8 cellular contexts compared by ENCODE assay signal in genomic region chr2:19347619-19348562, GRCh38. TPM values are rescaled to one million over a fixed set of nuclear protein-coding genes. Genes with fewer than 3 reads are reported as not detected.
DNase-seq lines count a peak whose midpoint lies in the region; ATAC-seq and TF ChIP-seq lines count a peak whose summit lies in the region.

No MANE protein-coding gene starts in this region.

- no peaks in the 10 kb centered on the region for H3K9me3 ChIP-seq in left lung

- peaks cover 2 to 26% (median 14%) of the 10 kb centered on the region in 7 donors for H3K9me3 Mint-ChIP-seq in CD14-positive monocyte

- H3K4me3 Mint-ChIP-seq in CD14-positive monocyte, result peak overlapping the region; percentile 94 to 98

- peak overlapping the region; percentile 93 to 95 for H3K27ac ChIP-seq in left lung

- peaks cover 0 to 14% of the 10 kb centered on the region in 2 donors for H3K36me3 ChIP-seq in left lung

- peaks cover 38 to 47% (median 46%) of the 10 kb centered on the region in 3 donors for H3K27me3 Mint-ChIP-seq in CD14-positive monocyte (ENCODE audit: low read depth in 3 of 3)

- H3K4me1 Mint-ChIP-seq in CD14-positive monocyte, result peaks cover 32% of the 10 kb centered on the region

- peaks cover 18 to 39% of the 10 kb centered on the region in 2 donors for H3K27me3 ChIP-seq in left lung

- peak overlapping the region; percentile 71 to 77 for H3K4me3 ChIP-seq in left lung

- peaks cover 4 to 30% of the 10 kb centered on the region in 2 donors for H3K4me1 ChIP-seq in left lung

- intact Hi-C loops in CD14-positive monocyte (cut with micrococcal nuclease), result loop anchor here (5.0 to 10.0 kb wide), 3 partner anchors 554 to 786 kb away; partner anchors contain the start of genes TTC32 (in 2 of the 2), LAPTM4A (in 1 of the 2) and RDH14 (in 1 of the 2)
- intact Hi-C loops in left lung (cut with DNase I), result no loop called here

- peaks cover 19 to 22% of the 10 kb centered on the region in 2 donors for H3K36me3 Mint-ChIP-seq in CD14-positive monocyte

- ATAC-seq in GM19395 (IDR thresholded peaks at IDR 0.05; ENCODE audit: unreplicated experiment), result peak; percentile 93
- peak; percentile 87 for ATAC-seq in HG03521 (IDR thresholded peaks at IDR 0.05; ENCODE audit: unreplicated experiment)
- ATAC-seq in left lung, result peak; percentile 94

- DNase-seq in CD14-positive monocyte (ENCODE audit: low spot score) (peak; percentile 98), NCI-H526 treated with DMSO at 0.1 percent for 48 hours (lab: John Stamatoyannopoulos, UW) (peak; percentile 84), cortex of kidney (lab: John Stamatoyannopoulos, UW) (peak; percentile 48), left lung (peak; percentile 93 to 96)
- DNase-seq in activated CD4-positive, alpha-beta T cell treated with anti-CD3 and anti-CD28 coated beads, Interleukin-2, amount 50 U/mL, for 1 hour, result peak; percentile 96
- DNase-seq in stimulated activated CD4-positive, alpha-beta T cell treated with anti-CD3 and anti-CD28 coated beads, Interleukin-2, amount 100 ng/mL, for 24 hours, result peak; percentile 91 to 93

- TF ChIP-seq CTCF in CD14-positive monocyte (IDR thresholded peaks at IDR 0.05), result no peak
- no peak for TF ChIP-seq CTCF in left lung (IDR thresholded peaks at IDR 0.05)

- peak overlapping the region; percentile 96 to 99 (median 98) for H3K27ac Mint-ChIP-seq in CD14-positive monocyte

RNA-seq across cellular contexts. Expression of gene OSR1, which starts 10.5 kb away (rescaled TPM):
- not detected for polyA plus RNA-seq in CD14-positive monocyte
- 10 to 100 TPM; 20.5 to 41.5 TPM for total RNA-seq in left lung

Comparison
In these comparisons a context has a peak if more than half of its experiments do, and no peak if none do; other contexts are left out.
1. Peak in every context shown above with its lines: DNase-seq, ATAC-seq, H3K4me3 ChIP-seq and H3K27ac ChIP-seq.
2. DNase-seq: peak in every context shown above with its lines; median percentile 98 in CD14-positive monocyte; 96 in activated CD4-positive, alpha-beta T cell treated with anti-CD3 and anti-CD28 coated beads, Interleukin-2, amount 50 U/mL, for 1 hour; 94 in left lung; 92 in stimulated activated CD4-positive, alpha-beta T cell treated with anti-CD3 and anti-CD28 coated beads, Interleukin-2, amount 100 ng/mL, for 24 hours; 84 in NCI-H526 treated with DMSO at 0.1 percent for 48 hours; 48 in cortex of kidney.
3. intact Hi-C loops: an anchor here in CD14-positive monocyte (5.0 to 10.0 kb wide); none called in left lung.